8 cellular contexts compared by ENCODE assay signal in genomic region chr5:83471405-83472212, GRCh38. TPM values are rescaled to one million over a fixed set of nuclear protein-coding genes. Genes with fewer than 3 reads are reported as not detected.
DNase-seq lines count a peak whose midpoint lies in the region; ATAC-seq, FAIRE-seq and TF ChIP-seq lines count a peak whose summit lies in the region.

VCAN (plus strand) TSS chr5:83471744; CDS start chr5:83483519, 11,775 bp downstream.

- TF ChIP-seq POLR2A in adrenal gland (IDR thresholded peaks at IDR 0.05): peak in 1 of 2 donors; percentile 56

- H3K27ac ChIP-seq in KOPT-K1 (ENCODE audit: low read depth, low read length, poor library complexity, severe bottlenecking): peak within 1 kb of the TSS; percentile 28
- peak within 1 kb of the TSS in 3 of 5 donors; percentile 8 to 77 (median 75) for H3K27ac ChIP-seq in adrenal gland
- peak within 1 kb of the TSS; percentile 23 to 86 (median 77) for H3K27ac ChIP-seq in heart right ventricle

- no peaks in the 10 kb centered on the region for H3K9me3 ChIP-seq in KOPT-K1 (ENCODE audit: insufficient read depth, low read length, poor library complexity, severe bottlenecking)
- no peaks in the 10 kb centered on the region for H3K9me3 ChIP-seq in adrenal gland (replicated peaks in 1 of 3)
- no peaks in the 10 kb centered on the region for H3K9me3 ChIP-seq in heart right ventricle

- CTCF ChIA-PET in Calu3 (lab: Charles Lee): interaction anchor here (0.6 to 0.7 kb wide), 2 partner anchors 88 to 835 kb away, joined by 3 to 5 read pairs; no protein-coding TSS in a partner anchor

- no peaks in the 10 kb centered on the region for H3K36me3 ChIP-seq in KOPT-K1 (ENCODE audit: insufficient read depth, low read length)
- no peaks in the 10 kb centered on the region for H3K36me3 ChIP-seq in adrenal gland (replicated peaks in 1 of 2)
- H3K36me3 ChIP-seq in heart right ventricle: no peaks in the 10 kb centered on the region

- H3K4me3 ChIP-seq in adrenal gland (peak within 1 kb of the TSS in 2 of 4 donors; percentile 2 to 56), heart right ventricle (peak within 1 kb of the TSS; percentile 33 to 68 (median 58))

- ATAC-seq in heart right ventricle (peak; percentile 15 to 61 (median 47)), HG02588 (IDR thresholded peaks at IDR 0.05; ENCODE audit: unreplicated experiment) (no peak), HG02852 (IDR thresholded peaks at IDR 0.05; ENCODE audit: unreplicated experiment) (no peak)

- intact Hi-C loops in Calu3 (cut with micrococcal nuclease; ENCODE audit: unreplicated experiment) (loop anchor here (2.0 to 5.0 kb wide), 3 partner anchors 394 to 1119 kb away; partner anchors contain the start of genes TMEM167A and XRCC4), adrenal gland (cut with DNase I) (no loop called here), heart right ventricle (cut with DNase I) (loop anchor here in 7 of 10 donors (5.0 to 10.0 kb wide), 7 partner anchors 39 to 1119 kb away; no protein-coding TSS in a partner anchor)

- peaks cover 45% of the 10 kb centered on the region for H3K4me1 Mint-ChIP-seq in Calu3 (ENCODE audit: low read depth, unreplicated experiment)
- peaks cover 32% of the 10 kb centered on the region for H3K4me1 Mint-ChIP-seq in osteocyte (ENCODE audit: unreplicated experiment)

- H3K27me3 ChIP-seq in adrenal gland: peaks cover 29% of the 10 kb centered on the region
- peaks cover 0 to 97% (median 65%) of the 10 kb centered on the region in 7 donors for H3K27me3 ChIP-seq in heart right ventricle

- H3K27ac Mint-ChIP-seq in Calu3 (ENCODE audit: unreplicated experiment) (peak within 1 kb of the TSS; percentile 63), osteocyte (ENCODE audit: unreplicated experiment) (peak within 1 kb of the TSS; percentile 97)

- H3K27me3 Mint-ChIP-seq in Calu3 (ENCODE audit: unreplicated experiment) (peaks cover 27% of the 10 kb centered on the region), osteocyte (ENCODE audit: unreplicated experiment) (peaks cover 33% of the 10 kb centered on the region)

- H3K36me3 Mint-ChIP-seq in Calu3 (ENCODE audit: insufficient read depth, unreplicated experiment) (peaks cover 58% of the 10 kb centered on the region), osteocyte (ENCODE audit: unreplicated experiment) (no peaks in the 10 kb centered on the region)

- TSS peak; percentile 61 for BruUV-seq in Calu3 (replicated peaks; lab: Mats Ljungman, UMichigan)

- H3K4me3 Mint-ChIP-seq in Calu3 (ENCODE audit: low read depth, unreplicated experiment): peak within 1 kb of the TSS; percentile 77
- H3K4me3 Mint-ChIP-seq in osteocyte (ENCODE audit: unreplicated experiment): peak within 1 kb of the TSS; percentile 92

- H3K9me3 Mint-ChIP-seq in Calu3 (ENCODE audit: low read depth, unreplicated experiment): no peaks in the 10 kb centered on the region
- H3K9me3 Mint-ChIP-seq in osteocyte (ENCODE audit: unreplicated experiment): no peaks in the 10 kb centered on the region

- no peak for TF ChIP-seq CTCF in Calu3 (IDR thresholded peaks at IDR 0.05; ENCODE audit: unreplicated experiment)
- TF ChIP-seq CTCF in adrenal gland (IDR thresholded peaks at IDR 0.05): no peak
- TF ChIP-seq CTCF in heart right ventricle (IDR thresholded peaks at IDR 0.05): no peak
- no peak for TF ChIP-seq CTCF in osteocyte (IDR thresholded peaks at IDR 0.05)

- DNase-seq in Calu3: peak; percentile 39
- peak; percentile 49 to 78 (median 55) for DNase-seq in adrenal gland
- DNase-seq in heart right ventricle: peak; percentile 60 to 64
- DNase-seq in osteocyte (ENCODE audit: extremely low spot score, unreplicated experiment): peak; percentile 82
- no peak for DNase-seq in urothelium cell line (ENCODE audit: low spot score)

- no peak for FAIRE-seq in urothelium cell line (lab: Jason Lieb, UNC)

- WGBS in adrenal gland, 4 donors: 0 to 2% (median 1%) methylated on average over 35 to 43 of the region's 43 CpGs
- WGBS in heart right ventricle, 2 donors: 1% methylated on average over 43 of the region's 43 CpGs

- H3K4me1 ChIP-seq in adrenal gland (replicated peaks in 1 of 2) (peaks cover 0 to 29% of the 10 kb centered on the region in 2 donors), heart right ventricle (peaks cover 0 to 56% (median 36%) of the 10 kb centered on the region in 9 donors)

RNA-seq across cellular contexts. Expression of gene VCAN, which starts in this region (rescaled TPM):
- total RNA-seq in Calu3 (2022) (25.4 and 31.4 TPM in 2 replicates), adrenal gland (100 to 1,000 TPM in 7 of 8 donors, 10 to 100 TPM in 1; 36.4 to 171 (median 151) TPM), heart right ventricle (10 to 100 TPM; 10.6 to 93.7 (median 26.3) TPM), osteocyte (67.0 and 67.5 TPM in 2 replicates)
- polyA plus RNA-seq in adrenal gland (10 to 100 TPM; 10.0 to 38.5 (median 31.9) TPM), heart right ventricle (10 to 100 TPM; 14.9 to 28.3 TPM)

Comparison
In these comparisons a context has a peak if more than half of its experiments do, and no peak if none do; other contexts are left out.
1. ATAC-seq: peak in heart right ventricle (8 of 8); none in HG02588 (single experiment) and HG02852 (single experiment).
2. intact Hi-C loops: an anchor here in Calu3 (2.0 to 5.0 kb wide) and heart right ventricle (5.0 to 10.0 kb wide); none called in adrenal gland.
3. Peak in every context shown above with its lines, with median percentiles within 50 percentile points of each other: H3K27ac ChIP-seq.